Comparison of ENCODE assay signal across 8 cellular contexts in the genomic region with DNA sequence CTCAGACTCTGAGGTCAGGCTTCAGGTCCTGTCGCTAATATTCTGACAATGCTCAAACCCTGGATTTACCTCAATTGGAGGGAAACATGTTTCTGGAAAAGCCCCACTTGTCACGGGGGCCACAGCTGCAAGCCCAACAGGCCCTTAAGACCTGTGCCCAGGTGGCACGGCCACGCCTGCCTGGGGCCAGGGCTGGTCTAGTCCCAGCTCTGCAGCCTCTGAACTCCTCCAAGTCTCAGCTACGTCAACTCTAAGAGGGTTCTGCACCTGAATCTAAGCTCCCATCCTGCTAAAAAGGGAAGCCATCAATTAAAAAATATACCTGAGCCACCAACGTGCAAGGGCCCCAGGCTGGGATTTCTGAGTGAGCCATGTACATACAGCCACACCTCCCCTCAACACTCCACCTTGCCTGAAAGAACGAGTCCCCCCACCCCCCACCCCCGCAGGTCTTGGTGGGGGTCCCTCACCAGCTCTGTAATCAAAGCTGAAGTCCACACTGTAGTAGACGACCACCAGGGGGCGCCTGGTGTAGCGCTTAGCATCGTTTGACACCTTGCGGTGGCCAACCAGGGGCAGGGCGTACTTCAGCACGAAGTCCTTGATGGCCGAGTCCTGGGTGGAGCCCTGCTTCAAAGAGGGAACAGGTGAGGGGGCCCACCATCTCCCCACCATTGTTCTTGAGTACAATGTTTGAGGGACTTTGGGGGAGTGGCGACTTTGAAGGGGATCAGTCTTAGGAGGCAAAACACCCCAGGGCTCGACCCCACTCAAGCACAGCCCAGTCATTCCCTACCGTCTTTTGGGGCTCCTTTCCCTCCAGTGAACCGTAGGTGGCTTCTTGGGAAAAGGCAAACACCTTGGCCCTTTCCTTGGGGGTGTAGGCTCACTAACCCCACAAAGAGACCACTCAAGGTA. TPM values are rescaled to one million over a fixed set of nuclear protein-coding genes. Genes with fewer than 3 reads are reported as not detected.
DNase-seq lines count a peak whose midpoint lies in the region; ATAC-seq and TF ChIP-seq lines count a peak whose summit lies in the region.

No MANE protein-coding gene starts in this region.

- H3K4me1 ChIP-seq in upper lobe of right lung, result no peaks in the 10 kb centered on the region

- no peak overlapping the region for H3K4me3 ChIP-seq in upper lobe of right lung

- H3K36me3 ChIP-seq in upper lobe of right lung, result peaks cover 70% of the 10 kb centered on the region

- in situ Hi-C loops in ACHN (cut with HindIII; ENCODE audit: low pct_ligation_motif_present, low pct_unique_long_range_greater_than_20kb, low sequenced_read_pairs), result no loop called here

- H3K27ac ChIP-seq in upper lobe of right lung, result no peak overlapping the region

- TF ChIP-seq CTCF in upper lobe of right lung (IDR thresholded peaks at IDR 0.05), result peak; percentile 85

- peak; percentile 60 for ATAC-seq in GM18519 (IDR thresholded peaks at IDR 0.05; ENCODE audit: low FRiP score, unreplicated experiment)
- ATAC-seq in HG03460 (IDR thresholded peaks at IDR 0.05; ENCODE audit: unreplicated experiment), result peak; percentile 75
- ATAC-seq in upper lobe of right lung, result peak; percentile 91

- no peaks in the 10 kb centered on the region for H3K27me3 ChIP-seq in upper lobe of right lung

- H3K9me3 ChIP-seq in upper lobe of right lung, result no peaks in the 10 kb centered on the region

- DNase-seq in ACHN (peak; percentile 73), RKO (ENCODE audit: low spot score) (peak; percentile 59), globus pallidus (ENCODE audit: low spot score) (peak; percentile 67), pons (ENCODE audit: low spot score) (peak; percentile 66), upper lobe of right lung (peak; percentile 91)
- DNase-seq in activated effector memory CD4-positive, alpha-beta T cell treated with anti-CD3 and anti-CD28 coated beads, Interleukin-2, amount 50 U/mL, for 16 hours, result peak; percentile 94

- intact Hi-C loops in upper lobe of right lung (cut with DNase I), result loop anchor here (10.0 kb wide), 1 partner anchor 69 kb away; no protein-coding TSS in a partner anchor

RNA-seq across cellular contexts. Expression of a gene that starts 22.6 kb away (rescaled TPM):
- total RNA-seq in upper lobe of right lung, result 117 TPM
